In the genomic region with DNA sequence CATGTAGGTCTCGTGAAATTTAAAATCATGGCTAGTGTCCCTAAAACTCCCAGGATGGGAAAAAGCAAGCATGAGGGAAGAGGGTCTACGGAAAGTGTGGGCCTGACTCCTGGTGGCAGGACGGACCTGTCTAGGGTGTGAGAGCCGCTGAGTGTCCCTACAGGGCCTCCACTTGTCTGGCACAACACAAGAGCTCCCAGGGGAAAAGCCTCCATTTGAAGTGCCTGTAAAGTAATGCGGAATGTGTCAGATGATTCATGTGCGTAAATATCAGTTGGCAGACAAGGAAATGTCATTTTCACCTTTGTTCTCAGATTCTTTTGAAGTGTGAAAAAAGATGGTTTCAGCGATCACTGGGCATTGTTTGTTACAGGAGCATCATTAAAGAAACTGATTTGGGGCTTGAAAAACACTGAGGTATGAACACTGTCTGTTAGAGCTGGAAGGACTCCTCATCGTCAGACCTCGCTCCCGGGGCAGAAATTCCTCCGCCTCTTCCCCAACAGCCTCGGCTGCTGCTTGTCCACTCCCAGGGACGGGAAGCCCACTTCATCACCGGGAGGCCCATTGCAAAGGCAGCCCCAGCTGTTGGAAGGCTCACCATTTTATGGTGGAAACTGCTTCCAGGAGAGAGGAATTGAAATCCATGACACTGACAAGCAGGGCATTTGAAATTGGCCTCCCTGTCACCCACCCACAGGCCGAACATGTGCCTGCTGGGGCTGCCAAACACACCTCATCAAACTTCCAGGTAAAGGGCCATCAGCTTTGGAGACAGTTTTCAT, we compare ENCODE assay signal across 17 cellular contexts.
DNase-seq lines count a peak whose midpoint lies in the region; ATAC-seq and TF ChIP-seq lines count a peak whose summit lies in the region.
"Had no signal": no experiment of that assay in that cellular context is flagged by ENCODE, and none has a peak within 500 bp of the region (broad histone marks: within the 10 kb centered on the region; RNA-seq: fewer than 3 reads in every experiment).

No MANE protein-coding gene starts in this region.

- intact Hi-C loops in right cardiac atrium (cut with DNase I) = no loop called here
- intact Hi-C loops in left ventricle myocardium superior (cut with micrococcal nuclease) = no loop called here
- intact Hi-C loops in activated CD8-positive, alpha-beta T cell treated with anti-CD3 and anti-CD28 coated beads for 36 hours (cut with micrococcal nuclease) = no loop called here

- H3K4me3 ChIP-seq in right cardiac atrium (ENCODE audit: low read length) = no peak overlapping the region
- H3K4me3 ChIP-seq in tibial nerve = no peak overlapping the region
- H3K4me3 ChIP-seq: ascending aorta, pancreas had no signal

- 66% methylated on average over 15 of the region's 15 CpGs for WGBS in right cardiac atrium
- WGBS in tibial nerve, 2 donors = 86 to 87% methylated on average over 15 of the region's 15 CpGs

- H3K4me1 Mint-ChIP-seq in activated CD8-positive, alpha-beta T cell treated with anti-CD3 and anti-CD28 coated beads for 36 hours (ENCODE audit: low read depth) = no peaks in the 10 kb centered on the region
- peaks cover 9% of the 10 kb centered on the region for H3K4me1 Mint-ChIP-seq in glutamatergic neuron (ENCODE audit: low read depth, unreplicated experiment)

- H3K9me3 Mint-ChIP-seq in activated CD8-positive, alpha-beta T cell treated with anti-CD3 and anti-CD28 coated beads for 36 hours = no peaks in the 10 kb centered on the region
- no peaks in the 10 kb centered on the region for H3K9me3 Mint-ChIP-seq in glutamatergic neuron (ENCODE audit: unreplicated experiment)

- CTCF ChIA-PET in activated CD8-positive, alpha-beta T cell treated with anti-CD3 and anti-CD28 coated beads for 36 hours (lab: Charles Lee) = interaction anchor here (1.0 to 3.1 kb wide), 2 partner anchors 18 to 52 kb away, joined by 4 to 7 read pairs; no protein-coding TSS in a partner anchor

- no peaks in the 10 kb centered on the region for H3K36me3 ChIP-seq in tibial nerve
- H3K36me3 ChIP-seq: ascending aorta, pancreas had no signal

- no peak overlapping the region for H3K27ac Mint-ChIP-seq in activated CD8-positive, alpha-beta T cell treated with anti-CD3 and anti-CD28 coated beads for 36 hours
- no peak overlapping the region for H3K27ac Mint-ChIP-seq in glutamatergic neuron (ENCODE audit: unreplicated experiment)

- H3K27me3 ChIP-seq in right cardiac atrium (ENCODE audit: control insufficient read depth, insufficient read depth) (no peaks in the 10 kb centered on the region), tibial nerve (no peaks in the 10 kb centered on the region)
- H3K27me3 ChIP-seq: ascending aorta, pancreas had no signal

- no peak for TF ChIP-seq EP300 in tibial nerve (IDR thresholded peaks at IDR 0.05)

- no peak for TF ChIP-seq CTCF in activated CD8-positive, alpha-beta T cell treated with anti-CD3 and anti-CD28 coated beads for 36 hours (IDR thresholded peaks at IDR 0.05)
- TF ChIP-seq CTCF in glutamatergic neuron (IDR thresholded peaks at IDR 0.05; ENCODE audit: partially characterized antibody, unreplicated experiment) = no peak
- TF ChIP-seq CTCF in tibial nerve (IDR thresholded peaks at IDR 0.05) = no peak

- H3K9me3 ChIP-seq in right cardiac atrium (ENCODE audit: control insufficient read depth, low read length) (no peaks in the 10 kb centered on the region), tibial nerve (peaks cover 0 to 6% (median 0%) of the 10 kb centered on the region in 4 donors)
- H3K9me3 ChIP-seq: ascending aorta, pancreas had no signal

- H3K36me3 Mint-ChIP-seq in activated CD8-positive, alpha-beta T cell treated with anti-CD3 and anti-CD28 coated beads for 36 hours (ENCODE audit: low read depth) = no peaks in the 10 kb centered on the region
- peaks cover 11% of the 10 kb centered on the region for H3K36me3 Mint-ChIP-seq in glutamatergic neuron (ENCODE audit: unreplicated experiment)

- POLR2A ChIA-PET in activated CD8-positive, alpha-beta T cell treated with anti-CD3 and anti-CD28 coated beads for 36 hours (lab: Charles Lee) = no interaction called here

- no peak for DNase-seq in right cardiac atrium
- DNase-seq in left ventricle myocardium superior = no peak
- peak; percentile 11 for DNase-seq in NCI-H345 treated with DMSO at 0.1 percent for 48 hours (lab: John Stamatoyannopoulos, UW; ENCODE audit: unreplicated experiment)
- peak; percentile 45 for DNase-seq in islet precursor cell
- no peak for DNase-seq in activated CD8-positive, alpha-beta T cell treated with anti-CD3 and anti-CD28 coated beads for 36 hours
- DNase-seq in glutamatergic neuron = no peak
- DNase-seq in tibial nerve (ENCODE audit: low spot score in 2 of 2) = no peak
- DNase-seq: activated naive CD4-positive, alpha-beta T cell treated with Interleukin-2 at 50 U/mL for 16 hours; activated T-cell treated with anti-CD3 and anti-CD28 coated beads for 4 hours; GDM1; KG1; NCI-H446; pancreas; stimulated activated CD4-positive, alpha-beta T cell treated with anti-CD3 and anti-CD28 coated beads, Interleukin-2, amount 100 ng/mL, for 24 hours; stimulated activated naive CD8-positive, alpha-beta T cell treated with anti-CD3 and anti-CD28 coated beads, Interleukin-15, amount 100 ng/mL, for 72 hours had no signal

- H3K27me3 Mint-ChIP-seq in activated CD8-positive, alpha-beta T cell treated with anti-CD3 and anti-CD28 coated beads for 36 hours = peaks cover 9% of the 10 kb centered on the region
- peaks cover 2% of the 10 kb centered on the region for H3K27me3 Mint-ChIP-seq in glutamatergic neuron (ENCODE audit: unreplicated experiment)

- H3K27ac ChIP-seq in right cardiac atrium (ENCODE audit: low read length) = no peak overlapping the region
- no peak overlapping the region for H3K27ac ChIP-seq in tibial nerve
- H3K27ac ChIP-seq: ascending aorta, pancreas had no signal

- ATAC-seq in right cardiac atrium = peak; percentile 47 to 81
- no peak for ATAC-seq in left ventricle myocardium superior
- ATAC-seq in HG02678 (IDR thresholded peaks at IDR 0.05; ENCODE audit: unreplicated experiment) = no peak
- no peak for ATAC-seq in activated CD8-positive, alpha-beta T cell treated with anti-CD3 and anti-CD28 coated beads for 36 hours
- ATAC-seq: pancreas; stimulated activated naive CD8-positive, alpha-beta T cell treated with anti-CD3 and anti-CD28 coated beads, Interleukin-15, amount 100 ng/mL, for 72 hours had no signal

- no peak overlapping the region for H3K4me3 Mint-ChIP-seq in activated CD8-positive, alpha-beta T cell treated with anti-CD3 and anti-CD28 coated beads for 36 hours
- H3K4me3 Mint-ChIP-seq in glutamatergic neuron (ENCODE audit: unreplicated experiment) = no peak overlapping the region
- H3K4me3 Mint-ChIP-seq: stimulated activated naive CD8-positive, alpha-beta T cell treated with anti-CD3 and anti-CD28 coated beads, Interleukin-15, amount 100 ng/mL, for 72 hours had no signal

- peaks cover 8% of the 10 kb centered on the region for H3K4me1 ChIP-seq in right cardiac atrium (ENCODE audit: control insufficient read depth, insufficient read depth, low read length)
- H3K4me1 ChIP-seq in tibial nerve = peaks cover 0 to 8% (median 0%) of the 10 kb centered on the region in 4 donors
- H3K4me1 ChIP-seq: ascending aorta, pancreas had no signal

- no peak for TF ChIP-seq POLR2A in tibial nerve (IDR thresholded peaks at IDR 0.05)

Comparison
In these comparisons a context has a peak if more than half of its experiments do, and no peak if none do; other contexts are left out.
1. ATAC-seq: peak in right cardiac atrium (2 of 2); none in left ventricle myocardium superior (single experiment), HG02678 (single experiment) and activated CD8-positive, alpha-beta T cell treated with anti-CD3 and anti-CD28 coated beads for 36 hours (single experiment).
2. DNase-seq: peak in NCI-H345 treated with DMSO at 0.1 percent for 48 hours (single experiment) and islet precursor cell (single experiment); none in right cardiac atrium (0 of 3), left ventricle myocardium superior (single experiment), activated CD8-positive, alpha-beta T cell treated with anti-CD3 and anti-CD28 coated beads for 36 hours (single experiment), glutamatergic neuron (single experiment) and tibial nerve (0 of 2).